ENCODE assay signal across 13 cellular contexts in genomic region chr10:88848499-88848898, GRCh38. TPM values are rescaled to one million over a fixed set of nuclear protein-coding genes. Genes with fewer than 3 reads are reported as not detected.
DNase-seq lines count a peak whose midpoint lies in the region; ATAC-seq and TF ChIP-seq lines count a peak whose summit lies in the region.
"Had no signal": no experiment of that assay in that cellular context is flagged by ENCODE, and none has a peak within 500 bp of the region (broad histone marks: within the 10 kb centered on the region; RNA-seq: fewer than 3 reads in every experiment).

No MANE protein-coding gene starts in this region.

- peak; percentile 79 for DNase-seq in CD1c-positive myeloid dendritic cell (ENCODE audit: extremely low spot score)
- DNase-seq in activated naive CD4-positive, alpha-beta T cell treated with anti-CD3 and anti-CD28 coated beads, Interleukin-2, amount 50 U/mL, for 72 hours (ENCODE audit: low spot score in 2 of 2), result no peak
- DNase-seq in kidney epithelial cell (ENCODE audit: low read depth), result peak; percentile 51
- DNase-seq in thyroid gland, result no peak
- DNase-seq in putamen (ENCODE audit: low spot score), result no peak
- DNase-seq in NCI-H128 (lab: John Stamatoyannopoulos, UW; ENCODE audit: unreplicated experiment), result no peak
- no peak for DNase-seq in esophagus muscularis mucosa (ENCODE audit: extremely low spot score)
- DNase-seq: endodermal cell, NCI-H1417 treated with DMSO at 0.1 percent for 48 hours, WERI-Rb-1 had no signal

- TF ChIP-seq EP300 in esophagus muscularis mucosa (IDR thresholded peaks at IDR 0.05), result no peak

- no peaks in the 10 kb centered on the region for H3K9me3 ChIP-seq in thyroid gland
- no peaks in the 10 kb centered on the region for H3K9me3 ChIP-seq in esophagus muscularis mucosa
- H3K9me3 ChIP-seq: HAP-1 had no signal

- H3K27ac Mint-ChIP-seq in activated naive CD4-positive, alpha-beta T cell treated with anti-CD3 and anti-CD28 coated beads, Interleukin-2, amount 50 U/mL, for 72 hours, result peak overlapping the region; percentile 60 to 93
- H3K27ac Mint-ChIP-seq: endodermal cell had no signal

- no peaks in the 10 kb centered on the region for H3K9me3 Mint-ChIP-seq in activated naive CD4-positive, alpha-beta T cell treated with anti-CD3 and anti-CD28 coated beads, Interleukin-2, amount 50 U/mL, for 72 hours
- H3K9me3 Mint-ChIP-seq: endodermal cell had no signal

- no peak overlapping the region for H3K27ac ChIP-seq in thyroid gland
- no peak overlapping the region for H3K27ac ChIP-seq in esophagus muscularis mucosa (replicated peaks in 1 of 4)
- H3K27ac ChIP-seq: WERI-Rb-1 had no signal

- H3K36me3 ChIP-seq in kidney epithelial cell (ENCODE audit: control insufficient read depth, insufficient read depth, low read length), result no peaks in the 10 kb centered on the region
- no peaks in the 10 kb centered on the region for H3K36me3 ChIP-seq in thyroid gland
- H3K36me3 ChIP-seq in esophagus muscularis mucosa, result no peaks in the 10 kb centered on the region
- H3K36me3 ChIP-seq: HAP-1, WERI-Rb-1 had no signal

- WGBS in thyroid gland, 2 donors, result 39 to 51% methylated on average over 1 of the region's 1 CpG
- 13% methylated on average over 1 of the region's 1 CpG for WGBS in esophagus muscularis mucosa

- no peaks in the 10 kb centered on the region for H3K27me3 ChIP-seq in kidney epithelial cell (ENCODE audit: control insufficient read depth, insufficient read depth, low read length)
- no peaks in the 10 kb centered on the region for H3K27me3 ChIP-seq in thyroid gland
- no peaks in the 10 kb centered on the region for H3K27me3 ChIP-seq in esophagus muscularis mucosa

- TF ChIP-seq POLR2A in thyroid gland (IDR thresholded peaks at IDR 0.05) (no peak), esophagus muscularis mucosa (IDR thresholded peaks at IDR 0.05; ENCODE audit: low read depth) (no peak)

- H3K4me1 ChIP-seq in thyroid gland (no peaks in the 10 kb centered on the region), esophagus muscularis mucosa (no peaks in the 10 kb centered on the region)
- H3K4me1 ChIP-seq: HAP-1 had no signal

- no peak overlapping the region for H3K4me3 ChIP-seq in kidney epithelial cell (ENCODE audit: low read depth, low read length)
- H3K4me3 ChIP-seq in thyroid gland (replicated peaks in 1 of 3), result no peak overlapping the region
- no peak overlapping the region for H3K4me3 ChIP-seq in esophagus muscularis mucosa
- H3K4me3 ChIP-seq: HAP-1 had no signal

- intact Hi-C loops in thyroid gland (cut with DNase I) (no loop called here), esophagus muscularis mucosa (cut with DNase I) (no loop called here)

- peak; percentile 71 for ATAC-seq in HG02610 (IDR thresholded peaks at IDR 0.05; ENCODE audit: unreplicated experiment)
- ATAC-seq in activated naive CD4-positive, alpha-beta T cell treated with anti-CD3 and anti-CD28 coated beads, Interleukin-2, amount 50 U/mL, for 72 hours, result peak; percentile 83 to 88

- H3K36me3 Mint-ChIP-seq in activated naive CD4-positive, alpha-beta T cell treated with anti-CD3 and anti-CD28 coated beads, Interleukin-2, amount 50 U/mL, for 72 hours, result no peaks in the 10 kb centered on the region

- no peak for TF ChIP-seq CTCF in kidney epithelial cell (IDR thresholded peaks at IDR 0.05; ENCODE audit: insufficient read depth, low read length, poor library complexity, severe bottlenecking)
- TF ChIP-seq CTCF in thyroid gland (IDR thresholded peaks at IDR 0.05), result no peak
- TF ChIP-seq CTCF in esophagus muscularis mucosa (IDR thresholded peaks at IDR 0.05), result no peak

RNA-seq across cellular contexts. Expression of gene ANKRD22, which starts 3.1 kb away (rescaled TPM):
- total RNA-seq in activated naive CD4-positive, alpha-beta T cell treated with anti-CD3 and anti-CD28 coated beads, Interleukin-2, amount 50 U/mL, for 72 hours, result under 1 TPM; 0.18 to 0.78 TPM
- total RNA-seq in kidney epithelial cell, result 0.17 and 0.21 TPM in 2 replicates
- not detected for total RNA-seq in thyroid gland
- not detected for total RNA-seq in esophagus muscularis mucosa
- total RNA-seq: endodermal cell, neural crest cell had no signal

RNA-seq across cellular contexts. Expression of gene STAMBPL1, which starts 31.5 kb away (rescaled TPM):
- total RNA-seq in activated naive CD4-positive, alpha-beta T cell treated with anti-CD3 and anti-CD28 coated beads, Interleukin-2, amount 50 U/mL, for 72 hours, result 10 to 100 TPM; 15.7 to 57.0 TPM
- total RNA-seq in kidney epithelial cell (5.2 and 9.4 TPM in 2 replicates), thyroid gland (1 to 10 TPM in 3 of 4 donors, under 1 TPM in 1; 0.63 to 6.2 (median 5.7) TPM), esophagus muscularis mucosa (10 to 100 TPM in 3 of 4 donors, 1 to 10 TPM in 1; 8.6 to 27.4 (median 14.7) TPM)

RNA-seq across cellular contexts. Expression of gene LIPM, which starts 46.0 kb away (rescaled TPM):
- total RNA-seq in activated naive CD4-positive, alpha-beta T cell treated with anti-CD3 and anti-CD28 coated beads, Interleukin-2, amount 50 U/mL, for 72 hours, result not detected
- total RNA-seq in kidney epithelial cell, result not detected in 2 replicates
- not detected for total RNA-seq in thyroid gland
- not detected for total RNA-seq in esophagus muscularis mucosa
- total RNA-seq: endodermal cell, neural crest cell had no signal

Comparison
In these comparisons a context has a peak if more than half of its experiments do, and no peak if none do; other contexts are left out.
1. DNase-seq: peak in CD1c-positive myeloid dendritic cell (single experiment) and kidney epithelial cell (single experiment); none in activated naive CD4-positive, alpha-beta T cell treated with anti-CD3 and anti-CD28 coated beads, Interleukin-2, amount 50 U/mL, for 72 hours (0 of 2), thyroid gland (0 of 2), putamen (single experiment), NCI-H128 (single experiment) and esophagus muscularis mucosa (single experiment).